Comparison of ENCODE assay signal across 8 cellular contexts in genomic region chr5:157918811-157919742, GRCh38.
DNase-seq lines count a peak whose midpoint lies in the region; ATAC-seq and TF ChIP-seq lines count a peak whose summit lies in the region.

No MANE protein-coding gene starts in this region.

- no peak overlapping the region for H4K91ac ChIP-seq in mesenchymal stem cell (ENCODE audit: low read length)

- 83% methylated on average over 14 of the region's 19 CpGs for WGBS in mesenchymal stem cell

- H3K4me1 Mint-ChIP-seq in activated T-cell treated with anti-CD3 and anti-CD28 coated beads, Interleukin-2, amount 50 U/mL, for 24 hours (ENCODE audit: low read depth): peaks cover 26% of the 10 kb centered on the region

- no peak for TF ChIP-seq CTCF in RWPE1 (conservative IDR thresholded peaks at IDR 0.05; ENCODE audit: low read depth)

- no peak overlapping the region for H2BK120ac ChIP-seq in mesenchymal stem cell (ENCODE audit: low read depth, low read length)

- H3K36me3 ChIP-seq in mesenchymal stem cell (ENCODE audit: control insufficient read depth in 1 of 2, insufficient read depth in 2 of 2, low read depth in 1 of 2, low read length in 2 of 2): no peaks in the 10 kb centered on the region

- H2BK12ac ChIP-seq in mesenchymal stem cell (ENCODE audit: low read length in 2 of 2): no peak overlapping the region

- H3K27ac ChIP-seq in mesenchymal stem cell (ENCODE audit: low read length, poor library complexity, severe bottlenecking) (no peak overlapping the region), caudate nucleus (ENCODE audit: low read depth, low read length) (no peak overlapping the region), RWPE1 (no peak overlapping the region)

- H3K4me1 ChIP-seq in mesenchymal stem cell (ENCODE audit: control insufficient read depth, insufficient read depth, low read depth, low read length): no peaks in the 10 kb centered on the region

- H3K27me3 ChIP-seq in mesenchymal stem cell (ENCODE audit: control insufficient read depth in 1 of 2, insufficient read depth in 1 of 2, low read length in 2 of 2): no peaks in the 10 kb centered on the region

- H3K4me3 ChIP-seq in mesenchymal stem cell (ENCODE audit: insufficient read depth in 1 of 2, low read depth in 1 of 2, low read length in 2 of 2): no peak overlapping the region

- no peak overlapping the region for H3K18ac ChIP-seq in mesenchymal stem cell (ENCODE audit: low read depth in 1 of 2, low read length in 2 of 2)

- no peaks in the 10 kb centered on the region for H3K79me1 ChIP-seq in mesenchymal stem cell (replicated peaks; ENCODE audit: low read length, poor library complexity, severe bottlenecking)

- no peaks in the 10 kb centered on the region for H3K27me3 Mint-ChIP-seq in activated T-cell treated with anti-CD3 and anti-CD28 coated beads, Interleukin-2, amount 50 U/mL, for 24 hours

- H2BK15ac ChIP-seq in mesenchymal stem cell (ENCODE audit: low read depth, poor library complexity, severe bottlenecking): no peak overlapping the region

- H3K9ac ChIP-seq in mesenchymal stem cell (ENCODE audit: low read length): peak overlapping the region; percentile 46

- H3K36me3 Mint-ChIP-seq in activated T-cell treated with anti-CD3 and anti-CD28 coated beads, Interleukin-2, amount 50 U/mL, for 24 hours (ENCODE audit: low read depth): no peaks in the 10 kb centered on the region

- no peak overlapping the region for H3K23ac ChIP-seq in mesenchymal stem cell (ENCODE audit: low read length in 2 of 2)

- no peak overlapping the region for H2BK5ac ChIP-seq in mesenchymal stem cell (ENCODE audit: low read depth, low read length, poor library complexity, severe bottlenecking)

- peak overlapping the region; percentile 28 for H3K27ac Mint-ChIP-seq in activated T-cell treated with anti-CD3 and anti-CD28 coated beads, Interleukin-2, amount 50 U/mL, for 24 hours

- H3K14ac ChIP-seq in mesenchymal stem cell (ENCODE audit: low read length in 2 of 2): no peak overlapping the region

- POLR2A ChIA-PET in RWPE1 (lab: Yijun Ruan, JAX; ENCODE audit: low non-redundant PET): no interaction called here

- peak; percentile 47 for ATAC-seq in HG03460 (IDR thresholded peaks at IDR 0.05; ENCODE audit: unreplicated experiment)

- no peaks in the 10 kb centered on the region for H3K9me3 Mint-ChIP-seq in activated T-cell treated with anti-CD3 and anti-CD28 coated beads, Interleukin-2, amount 50 U/mL, for 24 hours

- H3K4me2 ChIP-seq in mesenchymal stem cell (ENCODE audit: low read length, poor library complexity, severe bottlenecking): no peak overlapping the region

- H4K8ac ChIP-seq in mesenchymal stem cell (ENCODE audit: low read length): no peak overlapping the region

- no peak overlapping the region for H3K4me3 Mint-ChIP-seq in activated T-cell treated with anti-CD3 and anti-CD28 coated beads, Interleukin-2, amount 50 U/mL, for 24 hours

- H3K9me3 ChIP-seq in mesenchymal stem cell (ENCODE audit: control insufficient read depth, low read length): no peaks in the 10 kb centered on the region

- no peak overlapping the region for H3K4ac ChIP-seq in mesenchymal stem cell (ENCODE audit: low read depth in 1 of 2, low read length in 2 of 2)

- H2AFZ ChIP-seq in mesenchymal stem cell (ENCODE audit: low read depth, low read length): no peak overlapping the region

- CTCF ChIA-PET in RWPE1 (lab: Yijun Ruan, JAX): interaction anchor here (0.8 kb wide), 1 partner anchor 167 kb away, joined by 6 read pairs; no protein-coding TSS in a partner anchor

- DNase-seq in CD1c-positive myeloid dendritic cell (ENCODE audit: extremely low spot score) (peak; percentile 10), mesenchymal stem cell (no peak), caudate nucleus (lab: John Stamatoyannopoulos, UW) (no peak), OCI-M1 (lab: John Stamatoyannopoulos, UW) (no peak), NCI-H524 (lab: John Stamatoyannopoulos, UW) (no peak), RWPE1 (ENCODE audit: low spot score) (no peak)
- DNase-seq in activated T-cell treated with anti-CD3 and anti-CD28 coated beads, Interleukin-2, amount 50 U/mL, for 24 hours: peak; percentile 36

- H2AK5ac ChIP-seq in mesenchymal stem cell (ENCODE audit: low read length, severe bottlenecking): no peak overlapping the region

Comparison
In these comparisons a context has a peak if more than half of its experiments do, and no peak if none do; other contexts are left out.
1. DNase-seq: peak in CD1c-positive myeloid dendritic cell (single experiment) and activated T-cell treated with anti-CD3 and anti-CD28 coated beads, Interleukin-2, amount 50 U/mL, for 24 hours (single experiment); none in mesenchymal stem cell (single experiment), caudate nucleus (0 of 61), OCI-M1 (single experiment), NCI-H524 (0 of 2) and RWPE1 (single experiment).